ENCODE assay signal across 9 cellular contexts in the genomic region with DNA sequence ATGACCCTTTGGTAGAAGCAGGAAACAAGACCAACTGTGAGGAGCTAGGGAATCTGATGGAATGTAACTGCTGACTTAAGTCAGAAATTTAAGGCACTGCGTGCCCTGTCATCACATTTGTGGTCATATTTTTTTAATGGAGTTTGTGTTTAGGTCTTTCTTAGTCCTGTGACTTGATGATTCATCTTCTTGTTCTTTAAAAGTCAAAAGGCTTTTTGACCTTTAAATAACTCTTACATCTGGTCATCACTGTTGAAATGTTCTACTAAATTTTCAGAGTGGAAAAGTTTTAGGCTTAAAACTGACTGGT. TPM values are rescaled to one million over a fixed set of nuclear protein-coding genes. Genes with fewer than 3 reads are reported as not detected.
A peak's percentile ranks its signal among the peaks of the same experiment; 100 is the strongest.
DNase-seq lines count a peak whose midpoint lies in the region; ATAC-seq, FAIRE-seq and TF ChIP-seq lines count a peak whose summit lies in the region.
"Had no signal": no experiment of that assay in that cellular context is flagged by ENCODE, and none has a peak within 500 bp of the region (broad histone marks: within the 10 kb centered on the region; RNA-seq: fewer than 3 reads in every experiment).

No MANE protein-coding gene starts in this region.

- ATAC-seq in A549 (peak; percentile 57 to 66; a peak in 4 of 6 replicates), HG02884 (IDR thresholded peaks at IDR 0.05; ENCODE audit: unreplicated experiment) (no peak)

- DNase-seq in A549 (ENCODE audit: low read depth in 1 of 2, low spot score in 1 of 2) (peak in 1 of 2 experiments; percentile 25), LHCN-M2 (ENCODE audit: low read depth) (peak; percentile 99), chondrocyte (ENCODE audit: low spot score) (no peak), medulla oblongata (ENCODE audit: extremely low spot score) (no peak), WERI-Rb-1 (no peak)
- no peak for DNase-seq in stimulated activated CD4-positive, alpha-beta T cell treated with anti-CD3 and anti-CD28 coated beads, Interleukin-4, amount 100 ng/mL, for 4 hours
- DNase-seq: activated naive CD8-positive, alpha-beta T cell treated with anti-CD3 and anti-CD28 coated beads, Interleukin-2, amount 10 ng/mL, durations not matched to agents 7 days and 5 days had no signal

- FAIRE-seq in A549 (lab: Jason Lieb, UNC): no peak

- H3K9me3 ChIP-seq in A549 (no peaks in the 10 kb centered on the region), mucosa of rectum (ENCODE audit: control insufficient read depth in 2 of 2, low read length in 2 of 2) (no peaks in the 10 kb centered on the region), WERI-Rb-1 (ENCODE audit: severe bottlenecking) (no peaks in the 10 kb centered on the region)

- 33% methylated on average over 1 of the region's 1 CpG for WGBS in A549 (ENCODE audit: missing lambda C conversion rate)

- H3K27ac ChIP-seq in A549 (peak overlapping the region; percentile 49 to 73; a peak in 5 of 6 replicates), mucosa of rectum (ENCODE audit: low read depth in 2 of 2, low read length in 2 of 2) (peak overlapping the region; percentile 46 to 61), WERI-Rb-1 (no peak overlapping the region)

- no peak for TF ChIP-seq RAD21 in A549 (conservative IDR thresholded peaks at IDR 0.05 in 1 of 2, IDR thresholded peaks at IDR 0.05 in 1 of 2)

- peaks cover 68% of the 10 kb centered on the region for H3K4me1 Mint-ChIP-seq in chondrocyte (ENCODE audit: low read depth)

- H3K27me3 ChIP-seq in mucosa of rectum (ENCODE audit: control insufficient read depth in 2 of 2, insufficient read depth in 2 of 2, low read length in 2 of 2) (no peaks in the 10 kb centered on the region), WERI-Rb-1 (ENCODE audit: insufficient read depth, low read depth, severe bottlenecking) (no peaks in the 10 kb centered on the region)

- CTCF ChIA-PET in A549 (lab: Yijun Ruan, JAX): interaction anchor here (1.2 to 1.4 kb wide), 2 partner anchors 12 to 31 kb away, joined by 3 read pairs; no protein-coding TSS in a partner anchor

- peaks cover 29 to 36% of the 10 kb centered on the region in 2 donors for H3K36me3 ChIP-seq in mucosa of rectum (ENCODE audit: control insufficient read depth in 2 of 2, insufficient read depth in 2 of 2, low read length in 2 of 2)
- H3K36me3 ChIP-seq in WERI-Rb-1: peaks cover 30% of the 10 kb centered on the region

- H3K27me3 Mint-ChIP-seq in chondrocyte (ENCODE audit: low read depth): no peaks in the 10 kb centered on the region
- H3K27me3 Mint-ChIP-seq: activated naive CD8-positive, alpha-beta T cell treated with anti-CD3 and anti-CD28 coated beads, Interleukin-2, amount 10 ng/mL, durations not matched to agents 7 days and 5 days had no signal

- H3K27ac Mint-ChIP-seq in chondrocyte (ENCODE audit: unreplicated experiment): peak overlapping the region; percentile 99

- POLR2A ChIA-PET in A549 (lab: Yijun Ruan, JAX): no interaction called here

- H3K4me3 ChIP-seq in A549: no peak overlapping the region
- no peak overlapping the region for H3K4me3 ChIP-seq in mucosa of rectum (ENCODE audit: low read length in 2 of 2)
- H3K4me3 ChIP-seq in WERI-Rb-1 (ENCODE audit: low read depth, low read length): no peak overlapping the region

- H3K4me1 ChIP-seq in A549 (peaks cover 20% of the 10 kb centered on the region), mucosa of rectum (ENCODE audit: control insufficient read depth in 2 of 2, insufficient read depth in 2 of 2, low read length in 2 of 2) (peaks cover 0 to 6% of the 10 kb centered on the region in 2 donors)

- no peak for TF ChIP-seq POLR2A in A549 (IDR thresholded peaks at IDR 0.05; ENCODE audit: low read length)

- peak overlapping the region; percentile 24 for H3K4me3 Mint-ChIP-seq in chondrocyte (ENCODE audit: unreplicated experiment)
- H3K4me3 Mint-ChIP-seq: activated naive CD8-positive, alpha-beta T cell treated with anti-CD3 and anti-CD28 coated beads, Interleukin-2, amount 10 ng/mL, durations not matched to agents 7 days and 5 days had no signal

- H3K9me3 Mint-ChIP-seq in chondrocyte (ENCODE audit: low read depth): no peaks in the 10 kb centered on the region
- H3K9me3 Mint-ChIP-seq: activated naive CD8-positive, alpha-beta T cell treated with anti-CD3 and anti-CD28 coated beads, Interleukin-2, amount 10 ng/mL, durations not matched to agents 7 days and 5 days had no signal

- peak overlapping the region; percentile 63 for H3K4me2 ChIP-seq in A549

- no peak for TF ChIP-seq EP300 in A549 (IDR thresholded peaks at IDR 0.05)

- peaks cover 22% of the 10 kb centered on the region for H3K36me3 Mint-ChIP-seq in chondrocyte (ENCODE audit: low read depth)

- TF ChIP-seq CTCF in A549 (IDR thresholded peaks at IDR 0.05) (no peak), chondrocyte (IDR thresholded peaks at IDR 0.05) (no peak), WERI-Rb-1 (IDR thresholded peaks at IDR 0.05; ENCODE audit: low read depth, low read length) (no peak)

- H3K9ac ChIP-seq in mucosa of rectum (ENCODE audit: low read depth in 1 of 2, low read length in 2 of 2): no peak overlapping the region

TF ChIP-seq in A549, 52 proteins besides CTCF, POLR2A, EP300 and RAD21 (continues in another document):
- TF ChIP-seq MAFK (IDR thresholded peaks at IDR 0.05; ENCODE audit: partially characterized antibody) (peak; percentile 30), JUNB (IDR thresholded peaks at IDR 0.05) (peak; percentile 36; the same call in 1 of the 2 replicates), SMC3 (IDR thresholded peaks at IDR 0.05) (no peak), POLR2AphosphoS2 (conservative IDR thresholded peaks at IDR 0.05; ENCODE audit: low read length) (no peak), RNF2 (IDR thresholded peaks at IDR 0.05; ENCODE audit: borderline replicate concordance, low read depth) (no peak), GATA3 (IDR thresholded peaks at IDR 0.05; ENCODE audit: borderline replicate concordance) (no peak), JUN (IDR thresholded peaks at IDR 0.05) (no peak), FOSL2 (IDR thresholded peaks at IDR 0.05) (peak; percentile 45), FOSL2 (CRISPR knock-in tag; IDR thresholded peaks at IDR 0.05) (peak; percentile 58), RFX5 (IDR thresholded peaks at IDR 0.05) (no peak)
- TF ChIP-seq, protein P1, sequence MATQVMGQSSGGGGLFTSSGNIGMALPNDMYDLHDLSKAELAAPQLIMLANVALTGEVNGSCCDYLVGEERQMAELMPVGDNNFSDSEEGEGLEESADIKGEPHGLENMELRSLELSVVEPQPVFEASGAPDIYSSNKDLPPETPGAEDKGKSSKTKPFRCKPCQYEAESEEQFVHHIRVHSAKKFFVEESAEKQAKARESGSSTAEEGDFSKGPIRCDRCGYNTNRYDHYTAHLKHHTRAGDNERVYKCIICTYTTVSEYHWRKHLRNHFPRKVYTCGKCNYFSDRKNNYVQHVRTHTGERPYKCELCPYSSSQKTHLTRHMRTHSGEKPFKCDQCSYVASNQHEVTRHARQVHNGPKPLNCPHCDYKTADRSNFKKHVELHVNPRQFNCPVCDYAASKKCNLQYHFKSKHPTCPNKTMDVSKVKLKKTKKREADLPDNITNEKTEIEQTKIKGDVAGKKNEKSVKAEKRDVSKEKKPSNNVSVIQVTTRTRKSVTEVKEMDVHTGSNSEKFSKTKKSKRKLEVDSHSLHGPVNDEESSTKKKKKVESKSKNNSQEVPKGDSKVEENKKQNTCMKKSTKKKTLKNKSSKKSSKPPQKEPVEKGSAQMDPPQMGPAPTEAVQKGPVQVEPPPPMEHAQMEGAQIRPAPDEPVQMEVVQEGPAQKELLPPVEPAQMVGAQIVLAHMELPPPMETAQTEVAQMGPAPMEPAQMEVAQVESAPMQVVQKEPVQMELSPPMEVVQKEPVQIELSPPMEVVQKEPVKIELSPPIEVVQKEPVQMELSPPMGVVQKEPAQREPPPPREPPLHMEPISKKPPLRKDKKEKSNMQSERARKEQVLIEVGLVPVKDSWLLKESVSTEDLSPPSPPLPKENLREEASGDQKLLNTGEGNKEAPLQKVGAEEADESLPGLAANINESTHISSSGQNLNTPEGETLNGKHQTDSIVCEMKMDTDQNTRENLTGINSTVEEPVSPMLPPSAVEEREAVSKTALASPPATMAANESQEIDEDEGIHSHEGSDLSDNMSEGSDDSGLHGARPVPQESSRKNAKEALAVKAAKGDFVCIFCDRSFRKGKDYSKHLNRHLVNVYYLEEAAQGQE (IDR thresholded peaks at IDR 0.05): no peak
- TF ChIP-seq, protein P2, sequence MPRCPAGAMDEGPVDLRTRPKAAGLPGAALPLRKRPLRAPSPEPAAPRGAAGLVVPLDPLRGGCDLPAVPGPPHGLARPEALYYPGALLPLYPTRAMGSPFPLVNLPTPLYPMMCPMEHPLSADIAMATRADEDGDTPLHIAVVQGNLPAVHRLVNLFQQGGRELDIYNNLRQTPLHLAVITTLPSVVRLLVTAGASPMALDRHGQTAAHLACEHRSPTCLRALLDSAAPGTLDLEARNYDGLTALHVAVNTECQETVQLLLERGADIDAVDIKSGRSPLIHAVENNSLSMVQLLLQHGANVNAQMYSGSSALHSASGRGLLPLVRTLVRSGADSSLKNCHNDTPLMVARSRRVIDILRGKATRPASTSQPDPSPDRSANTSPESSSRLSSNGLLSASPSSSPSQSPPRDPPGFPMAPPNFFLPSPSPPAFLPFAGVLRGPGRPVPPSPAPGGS (IDR thresholded peaks at IDR 0.05): no peak
- TF ChIP-seq, protein P3, sequence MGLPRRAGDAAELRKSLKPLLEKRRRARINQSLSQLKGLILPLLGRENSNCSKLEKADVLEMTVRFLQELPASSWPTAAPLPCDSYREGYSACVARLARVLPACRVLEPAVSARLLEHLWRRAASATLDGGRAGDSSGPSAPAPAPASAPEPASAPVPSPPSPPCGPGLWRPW (IDR thresholded peaks at IDR 0.05): no peak

RNA-seq across cellular contexts. Expression of a gene that starts 36.4 kb away (rescaled TPM):
- polyA plus RNA-seq in A549 (2011; rRNA removed) (13.1 and 14.1 TPM in 2 replicates), A549 (2017; fragmentation: RNase III; extraction: RNeasy Plus Mini Kit Qiagen cat#74134 plus additional on column Dnase treatment) (11.7 to 13.3 TPM (median 12.0 TPM) in 3 replicates)
- 17.6 and 19.0 TPM in 2 replicates for polyA plus RNA-seq in A549 (2012; cell fraction: cytosol; rRNA removed)
- polyA plus RNA-seq in A549 (2012; cell fraction: nucleus; rRNA removed): 21.5 and 24.3 TPM in 2 replicates
- polyA minus RNA-seq in A549 (2011; rRNA and poly(A)+ RNA removed): 23.2 and 25.3 TPM in 2 replicates
- total RNA-seq in LHCN-M2 (2014; rRNA removed) (37.7 and 39.8 TPM in 2 replicates), chondrocyte (71.6 to 188 TPM (median 187 TPM) in 3 replicates)
- 55.3 TPM for polyA plus RNA-seq in LHCN-M2 (2012)

RNA-seq across cellular contexts. Expression of a gene that starts 37.1 kb away (rescaled TPM):
- 1.4 and 1.5 TPM in 2 replicates for polyA plus RNA-seq in A549 (2011; rRNA removed)
- polyA plus RNA-seq in A549 (2012; cell fraction: cytosol; rRNA removed): 0.36 and 0.40 TPM in 2 replicates
- 0.22 and 0.37 TPM in 2 replicates for polyA plus RNA-seq in A549 (2012; cell fraction: nucleus; rRNA removed)
- 0.21 to 0.30 TPM (median 0.22 TPM) in 3 replicates for polyA plus RNA-seq in A549 (2017; fragmentation: RNase III; extraction: RNeasy Plus Mini Kit Qiagen cat#74134 plus additional on column Dnase treatment)
- polyA minus RNA-seq in A549 (2011; rRNA and poly(A)+ RNA removed): 0.63 and 0.74 TPM in 2 replicates
- 0.13 and 0.52 TPM in 2 replicates for total RNA-seq in LHCN-M2 (2014; rRNA removed)
- 0.18 TPM for polyA plus RNA-seq in LHCN-M2 (2012)
- total RNA-seq in chondrocyte: 0.69 to 0.85 TPM in 2 of 3 replicates, not detected in the other
- total RNA-seq: activated naive CD8-positive, alpha-beta T cell treated with anti-CD3 and anti-CD28 coated beads, Interleukin-2, amount 10 ng/mL, durations not matched to agents 7 days and 5 days had no signal
